In the genomic region with DNA sequence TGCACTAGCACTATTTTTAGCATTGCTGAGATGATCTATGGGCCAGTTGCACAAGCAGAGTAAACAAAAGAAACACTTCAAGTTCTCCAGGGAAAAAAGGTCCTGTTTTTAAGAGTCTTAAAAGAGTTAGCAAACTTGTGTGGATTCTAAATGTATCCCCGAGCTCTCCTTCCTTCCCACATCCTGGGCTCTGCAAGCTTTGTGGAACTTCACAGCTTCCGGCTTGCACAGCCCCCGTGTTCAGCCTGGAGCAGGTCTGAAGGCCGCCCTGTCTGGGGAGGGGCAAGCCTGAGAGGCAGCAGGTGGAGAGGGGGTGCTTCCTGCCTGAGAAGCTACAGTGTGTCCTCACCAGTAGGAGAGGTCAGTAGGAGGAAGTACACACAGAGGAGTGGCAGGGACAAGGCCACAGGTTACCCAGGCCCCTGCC, we compare ENCODE assay signal across 8 cellular contexts. TPM values are rescaled to one million over a fixed set of nuclear protein-coding genes. Genes with fewer than 3 reads are reported as not detected.
A peak's percentile ranks its signal among the peaks of the same experiment; 100 is the strongest.
DNase-seq lines count a peak whose midpoint lies in the region; ATAC-seq and TF ChIP-seq lines count a peak whose summit lies in the region.

No MANE protein-coding gene starts in this region.

- DNase-seq in GM04503 (ENCODE audit: low read depth) = peak; percentile 83
- peak; percentile 61 for DNase-seq in HK-2 (ENCODE audit: unreplicated experiment)
- peak; percentile 82 to 83 for DNase-seq in SJCRH30
- peak in 1 of 2 donors; percentile 66 for DNase-seq in aorta

- H3K4me3 ChIP-seq in SJCRH30 = no peak overlapping the region
- H3K4me3 ChIP-seq in duodenal mucosa (ENCODE audit: low read depth in 1 of 2, low read length in 2 of 2) = no peak overlapping the region
- H3K4me3 ChIP-seq in mucosa of rectum (ENCODE audit: low read length in 2 of 2) = peak overlapping the region; percentile 24 to 32
- no peak overlapping the region for H3K4me3 ChIP-seq in aorta (ENCODE audit: low read length in 2 of 2)

- H3K36me3 ChIP-seq in SJCRH30 (no peaks in the 10 kb centered on the region; the same call in 1 of the 2 replicates), duodenal mucosa (ENCODE audit: control insufficient read depth in 1 of 2, insufficient read depth in 2 of 2, low read length in 2 of 2) (peaks cover 12 to 48% of the 10 kb centered on the region in 2 donors), mucosa of rectum (ENCODE audit: control insufficient read depth in 2 of 2, insufficient read depth in 2 of 2, low read length in 2 of 2) (no peaks in the 10 kb centered on the region), aorta (ENCODE audit: control insufficient read depth in 1 of 2, insufficient read depth in 2 of 2, low read length in 1 of 2) (no peaks in the 10 kb centered on the region)

- H3K27me3 ChIP-seq in SJCRH30 (no peaks in the 10 kb centered on the region), duodenal mucosa (ENCODE audit: control insufficient read depth in 1 of 2, insufficient read depth in 2 of 2, low read length in 2 of 2) (no peaks in the 10 kb centered on the region), mucosa of rectum (ENCODE audit: control insufficient read depth in 2 of 2, insufficient read depth in 2 of 2, low read length in 2 of 2) (no peaks in the 10 kb centered on the region), aorta (ENCODE audit: control insufficient read depth in 1 of 2, insufficient read depth in 2 of 2, low read length in 1 of 2) (no peaks in the 10 kb centered on the region)

- peak overlapping the region; percentile 33 to 45 for H3K9ac ChIP-seq in duodenal mucosa (ENCODE audit: low read depth in 1 of 2, low read length in 2 of 2)
- H3K9ac ChIP-seq in mucosa of rectum (ENCODE audit: low read depth in 1 of 2, low read length in 2 of 2) = peak overlapping the region; percentile 39 to 42

- H3K27ac ChIP-seq in 22Rv1 (peak overlapping the region; percentile 74), SJCRH30 (peak overlapping the region; percentile 53), duodenal mucosa (ENCODE audit: low read depth, low read length) (peak overlapping the region; percentile 37), mucosa of rectum (ENCODE audit: low read depth in 2 of 2, low read length in 2 of 2) (peak overlapping the region; percentile 87 to 88), aorta (ENCODE audit: low read depth in 1 of 2, low read length in 2 of 2) (peak overlapping the region; percentile 51 to 96)

- H3K9me3 ChIP-seq in SJCRH30 (replicated peaks) = no peaks in the 10 kb centered on the region
- no peaks in the 10 kb centered on the region for H3K9me3 ChIP-seq in duodenal mucosa (ENCODE audit: control insufficient read depth in 1 of 2, low read length in 2 of 2)
- H3K9me3 ChIP-seq in mucosa of rectum (ENCODE audit: control insufficient read depth in 2 of 2, low read length in 2 of 2) = no peaks in the 10 kb centered on the region
- H3K9me3 ChIP-seq in aorta (ENCODE audit: control insufficient read depth, low read length) = no peaks in the 10 kb centered on the region

- ATAC-seq in aorta (ENCODE audit: low FRiP score) (peak; percentile 76), HG03457 (IDR thresholded peaks at IDR 0.05; ENCODE audit: unreplicated experiment) (no peak)

- intact Hi-C loops in aorta (cut with DNase I) = loop anchor here in 1 of 2 donors (5.0 kb wide), 1 partner anchor 39 kb away; no protein-coding TSS in a partner anchor

- no peak for TF ChIP-seq CTCF in 22Rv1 (IDR thresholded peaks at IDR 0.05)

- WGBS in aorta, 2 donors = 0 to 1% methylated on average over 4 of the region's 4 CpGs

- H3K4me1 ChIP-seq in SJCRH30 (peaks cover 36% of the 10 kb centered on the region), duodenal mucosa (ENCODE audit: control insufficient read depth in 1 of 2, insufficient read depth in 2 of 2, low read length in 2 of 2) (peaks cover 48 to 56% of the 10 kb centered on the region in 2 donors), mucosa of rectum (ENCODE audit: control insufficient read depth in 2 of 2, insufficient read depth in 2 of 2, low read length in 2 of 2) (peaks cover 37 to 48% of the 10 kb centered on the region in 2 donors), aorta (ENCODE audit: control insufficient read depth in 1 of 2, insufficient read depth in 2 of 2, low read length in 2 of 2) (peaks cover 5 to 11% of the 10 kb centered on the region in 2 donors)

RNA-seq across cellular contexts. Expression of a gene that starts 35.1 kb away (rescaled TPM):
- 0.08 TPM in 1 of 2 replicates, not detected in the other for total RNA-seq in SJCRH30 (2014; rRNA removed; shearing (Covaris generic))
- 10 to 100 TPM; 11.2 to 15.0 TPM for total RNA-seq in aorta
- 10 to 100 TPM in 1 of 2 donors, 1 to 10 TPM in 1; 7.1 to 79.5 TPM for polyA plus RNA-seq in aorta

Comparison
In these comparisons a context has a peak if more than half of its experiments do, and no peak if none do; other contexts are left out.
1. H3K27ac ChIP-seq: peak in every context shown above with its lines; median percentile 88 in mucosa of rectum; 74 in 22Rv1; 74 in aorta; 53 in SJCRH30; 37 in duodenal mucosa.
2. H3K4me3 ChIP-seq: peak in mucosa of rectum (2 of 2); none in SJCRH30 (single experiment), duodenal mucosa (0 of 2) and aorta (0 of 2).
3. RNA of a gene that starts 35.1 kb away (total RNA-seq): 11.2 to 15.0 TPM in aorta; 0.08 TPM in SJCRH30; every median in the first group is over 10 times any median in the second.